Comparison of ENCODE assay signal across 8 cellular contexts in the genomic region with DNA sequence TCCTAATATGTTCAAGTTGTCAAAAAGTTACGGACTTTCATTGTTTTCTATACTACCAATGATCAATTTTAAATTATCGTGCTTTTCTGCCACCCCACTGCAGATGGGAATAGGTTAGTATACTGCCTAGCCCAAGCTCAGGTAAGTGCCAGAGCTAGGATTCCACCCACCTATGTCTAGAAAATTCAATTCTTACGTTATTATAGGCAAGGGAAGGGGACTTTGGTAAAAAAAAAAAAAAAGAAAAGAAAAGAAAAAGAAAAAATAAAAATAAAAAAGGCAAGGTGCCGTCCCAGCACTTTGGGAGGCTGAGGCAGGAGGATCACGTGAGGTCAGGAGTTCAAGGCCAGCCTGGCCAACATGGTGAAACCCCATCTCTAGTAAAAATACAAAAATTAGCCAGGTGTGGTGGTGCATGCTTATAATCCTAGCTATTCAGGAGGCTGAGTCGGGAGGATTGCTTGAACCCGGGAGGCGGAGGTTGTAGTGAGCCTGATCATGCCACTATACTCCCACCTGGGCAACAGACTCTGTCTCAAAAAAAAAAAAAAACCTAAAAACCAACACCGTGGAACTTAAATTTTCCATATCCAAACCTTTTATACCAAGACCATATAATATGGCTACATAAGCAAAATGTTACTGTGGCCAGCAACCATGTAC. TPM values are rescaled to one million over a fixed set of nuclear protein-coding genes. Genes with fewer than 3 reads are reported as not detected.
DNase-seq lines count a peak whose midpoint lies in the region; ATAC-seq and TF ChIP-seq lines count a peak whose summit lies in the region.

No MANE protein-coding gene starts in this region.

- H3K4me3 Mint-ChIP-seq in activated T-helper 1 cell treated with anti-CD3 and anti-CD28 coated beads, Interleukin-12 subunit alpha, Interleukin-12 subunit beta, Interleukin-2, Interleukin-4 antibody, amounts not matched to agents 30 ng/mL and 10 ng/mL and 1 ng/mL, durations not matched to agents 14 hours and 24 hours and 36 hours = peak overlapping the region; percentile 98

- H3K27ac ChIP-seq in SK-N-SH (ENCODE audit: low read depth in 2 of 2, low read length in 1 of 2) = no peak overlapping the region; a peak in 1 of 4 replicates
- H3K27ac ChIP-seq in iPS-18a (ENCODE audit: low read length) = peak overlapping the region; percentile 99
- H3K27ac ChIP-seq in stomach smooth muscle (ENCODE audit: low read length) = no peak overlapping the region

- 69% methylated on average over 9 of the region's 9 CpGs for WGBS in SK-N-SH (ENCODE audit: low lambda C conversion rate)

- peaks cover 44% of the 10 kb centered on the region for H3K36me3 Mint-ChIP-seq in activated T-helper 1 cell treated with anti-CD3 and anti-CD28 coated beads, Interleukin-12 subunit alpha, Interleukin-12 subunit beta, Interleukin-2, Interleukin-4 antibody, amounts not matched to agents 30 ng/mL and 10 ng/mL and 1 ng/mL, durations not matched to agents 14 hours and 24 hours and 36 hours (ENCODE audit: low read depth)

- peaks cover 39% of the 10 kb centered on the region for H3F3A ChIP-seq in SK-N-SH (replicated peaks; ENCODE audit: insufficient read depth)

- no peaks in the 10 kb centered on the region for H3K27me3 Mint-ChIP-seq in activated T-helper 1 cell treated with anti-CD3 and anti-CD28 coated beads, Interleukin-12 subunit alpha, Interleukin-12 subunit beta, Interleukin-2, Interleukin-4 antibody, amounts not matched to agents 30 ng/mL and 10 ng/mL and 1 ng/mL, durations not matched to agents 14 hours and 24 hours and 36 hours (ENCODE audit: insufficient read depth)

- TF ChIP-seq CTCF in SK-N-SH (IDR thresholded peaks at IDR 0.05) (no peak), GM10248 (IDR thresholded peaks at IDR 0.05; ENCODE audit: control extremely low read depth, extremely low read depth, low read depth, missing control alignments) (no peak)

- no peaks in the 10 kb centered on the region for H3K9me2 ChIP-seq in SK-N-SH

- peaks cover 25% of the 10 kb centered on the region for H3K79me2 ChIP-seq in SK-N-SH (ENCODE audit: insufficient read depth)

- no peak for TF ChIP-seq EP300 in SK-N-SH (IDR thresholded peaks at IDR 0.05; ENCODE audit: borderline replicate concordance in 1 of 2, low read depth in 1 of 2, low read length in 1 of 2)

- H3K36me3 ChIP-seq in SK-N-SH (replicated peaks in 1 of 2; ENCODE audit: control insufficient read depth in 1 of 2, insufficient read depth in 2 of 2, low read length in 1 of 2) (peaks cover 29 to 30% of the 10 kb centered on the region in 2 experiments), iPS-18a (ENCODE audit: control insufficient read depth, low read depth, low read length) (peaks cover 27% of the 10 kb centered on the region), stomach smooth muscle (ENCODE audit: control insufficient read depth in 2 of 2, insufficient read depth in 2 of 2, low read length in 2 of 2) (peaks cover 7 to 13% of the 10 kb centered on the region in 2 donors)

- H3K27ac Mint-ChIP-seq in activated T-helper 1 cell treated with anti-CD3 and anti-CD28 coated beads, Interleukin-12 subunit alpha, Interleukin-12 subunit beta, Interleukin-2, Interleukin-4 antibody, amounts not matched to agents 30 ng/mL and 10 ng/mL and 1 ng/mL, durations not matched to agents 14 hours and 24 hours and 36 hours = peak overlapping the region; percentile 100

- H3K27me3 ChIP-seq in SK-N-SH (ENCODE audit: insufficient read depth) = no peaks in the 10 kb centered on the region
- no peaks in the 10 kb centered on the region for H3K27me3 ChIP-seq in iPS-18a (ENCODE audit: control insufficient read depth, insufficient read depth, low read length)
- H3K27me3 ChIP-seq in stomach smooth muscle (ENCODE audit: control insufficient read depth in 1 of 2, insufficient read depth in 2 of 2, low read length in 2 of 2) = no peaks in the 10 kb centered on the region

- no peaks in the 10 kb centered on the region for H3K9me3 Mint-ChIP-seq in activated T-helper 1 cell treated with anti-CD3 and anti-CD28 coated beads, Interleukin-12 subunit alpha, Interleukin-12 subunit beta, Interleukin-2, Interleukin-4 antibody, amounts not matched to agents 30 ng/mL and 10 ng/mL and 1 ng/mL, durations not matched to agents 14 hours and 24 hours and 36 hours

- H2AFZ ChIP-seq in SK-N-SH (ENCODE audit: low read depth) = no peak overlapping the region

- CTCF ChIA-PET in SK-N-SH (lab: Yijun Ruan, JAX) = interaction anchor here (1.0 to 1.7 kb wide), 3 partner anchors 10 to 57 kb away, joined by 3 to 7 read pairs (median 4); no protein-coding TSS in a partner anchor
- CTCF ChIA-PET in GM10248 (lab: Yijun Ruan, JAX) = interaction anchor here (0.9 to 1.9 kb wide), 4 partner anchors 15 to 697 kb away, joined by 3 to 8 read pairs (median 4); no protein-coding TSS in a partner anchor

- H3K9me3 ChIP-seq in SK-N-SH (no peaks in the 10 kb centered on the region), iPS-18a (ENCODE audit: control insufficient read depth, low read depth, low read length) (no peaks in the 10 kb centered on the region), stomach smooth muscle (ENCODE audit: control insufficient read depth in 2 of 2, low read length in 2 of 2) (no peaks in the 10 kb centered on the region)

- TF ChIP-seq RAD21 in SK-N-SH (IDR thresholded peaks at IDR 0.05; ENCODE audit: low read length) = no peak

- peak overlapping the region; percentile 93 for H3K9ac ChIP-seq in SK-N-SH
- peak overlapping the region; percentile 99 for H3K9ac ChIP-seq in iPS-18a (ENCODE audit: low read length)
- H3K9ac ChIP-seq in stomach smooth muscle (ENCODE audit: low read length in 2 of 2) = no peak overlapping the region

- intact Hi-C loops in activated T-helper 1 cell treated with anti-CD3 and anti-CD28 coated beads, Interleukin-12 subunit alpha, Interleukin-12 subunit beta, Interleukin-2, Interleukin-4 antibody, amounts not matched to agents 30 ng/mL and 10 ng/mL and 1 ng/mL, durations not matched to agents 14 hours and 24 hours and 36 hours (cut with micrococcal nuclease) = loop anchor here (2.0 to 10.0 kb wide), 6 partner anchors 456 to 1884 kb away; partner anchors contain the start of genes ECT2, PRKCI, TERC and TNIK

- DNase-seq in SK-N-SH (no peak), GM10248 (ENCODE audit: extremely low spot score) (no peak)
- no peak for DNase-seq in activated T-helper 1 cell treated with anti-CD3 and anti-CD28 coated beads, Interleukin-12 subunit alpha, Interleukin-12 subunit beta, Interleukin-2, Interleukin-4 antibody, amounts not matched to agents 30 ng/mL and 10 ng/mL and 1 ng/mL, durations not matched to agents 14 hours and 24 hours and 36 hours (ENCODE audit: low spot score)
- no peak for DNase-seq in effector CD8-positive, alpha-beta T cell (lab: John Stamatoyannopoulos, UW)
- DNase-seq in stimulated activated CD4-positive, alpha-beta T cell treated with anti-CD3 and anti-CD28 coated beads, Interleukin-4, amount 100 ng/mL, for 1 hour = no peak

- peaks cover 13% of the 10 kb centered on the region for H4K20me1 ChIP-seq in SK-N-SH (ENCODE audit: insufficient read depth)

- POLR2A ChIA-PET in SK-N-SH (lab: Yijun Ruan, JAX) (interaction anchor here (1.7 kb wide), 1 partner anchor 40 kb away, joined by 17 read pairs; the partner anchor contains the start of gene EIF5A2), GM10248 (lab: Yijun Ruan, JAX) (no interaction called here)

- H3K4me1 ChIP-seq in SK-N-SH (ENCODE audit: control insufficient read depth in 1 of 2, insufficient read depth in 2 of 2, low read depth in 1 of 2, low read length in 1 of 2) (peaks cover 11 to 19% of the 10 kb centered on the region in 2 experiments; a peak in 3 of 4 replicates), iPS-18a (ENCODE audit: control insufficient read depth, low read depth, low read length) (peaks cover 5% of the 10 kb centered on the region), stomach smooth muscle (ENCODE audit: control insufficient read depth, insufficient read depth, low read length) (peaks cover 4% of the 10 kb centered on the region)

- H3K4me2 ChIP-seq in SK-N-SH = peak overlapping the region; percentile 83

- no peak for ATAC-seq in SK-N-SH treated with all-trans-retinoic acid at 6 μM for 48 hours

- H3K4me1 Mint-ChIP-seq in activated T-helper 1 cell treated with anti-CD3 and anti-CD28 coated beads, Interleukin-12 subunit alpha, Interleukin-12 subunit beta, Interleukin-2, Interleukin-4 antibody, amounts not matched to agents 30 ng/mL and 10 ng/mL and 1 ng/mL, durations not matched to agents 14 hours and 24 hours and 36 hours (ENCODE audit: low read depth) = peaks cover 29% of the 10 kb centered on the region

- H3K4me3 ChIP-seq in SK-N-SH (ENCODE audit: low read depth in 2 of 2, low read length in 1 of 2) (peak overlapping the region; percentile 73 to 81), iPS-18a (ENCODE audit: low read length) (peak overlapping the region; percentile 98), stomach smooth muscle (ENCODE audit: low read length in 2 of 2) (peak overlapping the region; percentile 95 to 100)

TF ChIP-seq in SK-N-SH, 30 proteins besides CTCF, POLR2A, EP300 and RAD21 (continues in another document):
- TF ChIP-seq ELF1 (IDR thresholded peaks at IDR 0.05) (no peak), CHD2 (IDR thresholded peaks at IDR 0.05; ENCODE audit: low read length, partially characterized antibody) (no peak)

TF ChIP-seq in SK-N-SH treated with all-trans-retinoic acid at 6 μM for 48 hours, 23 proteins besides CTCF, POLR2A, EP300 and RAD21 (continues in another document):
- no peak for TF ChIP-seq PPARA (CRISPR knock-in tag; IDR thresholded peaks at IDR 0.05; ENCODE audit: borderline replicate concordance)
- no peak for TF ChIP-seq BACH2 (CRISPR knock-in tag; IDR thresholded peaks at IDR 0.05; ENCODE audit: borderline replicate concordance)
- no peak for TF ChIP-seq ZC3H10 (CRISPR knock-in tag; IDR thresholded peaks at IDR 0.05)
- TF ChIP-seq ZFP3 (CRISPR knock-in tag; IDR thresholded peaks at IDR 0.05) = no peak
- TF ChIP-seq ISL1 (CRISPR knock-in tag; IDR thresholded peaks at IDR 0.05) = no peak

RNA-seq across cellular contexts. Expression of gene RPL22L1, which starts 1.3 kb away (rescaled TPM):
- 80.9 and 138 TPM in 2 replicates for polyA plus RNA-seq in SK-N-SH (2012; rRNA removed)
- polyA plus RNA-seq in SK-N-SH (2012; cell fraction: cytosol; rRNA removed) = 156 and 256 TPM in 2 replicates
- polyA plus RNA-seq in SK-N-SH (2012; cell fraction: nucleus; rRNA removed) = 21.1 and 39.6 TPM in 2 replicates
- 123 and 145 TPM in 2 replicates for total RNA-seq in activated T-helper 1 cell treated with anti-CD3 and anti-CD28 coated beads, Interleukin-12 subunit alpha, Interleukin-12 subunit beta, Interleukin-2, Interleukin-4 antibody, amounts not matched to agents 30 ng/mL and 10 ng/mL and 1 ng/mL, durations not matched to agents 14 hours and 24 hours and 36 hours

RNA-seq across cellular contexts. Expression of gene EIF5A2, which starts 39.7 kb away (rescaled TPM):
- 2.7 and 4.0 TPM in 2 replicates for polyA plus RNA-seq in SK-N-SH (2012; rRNA removed)
- 4.8 and 4.9 TPM in 2 replicates for polyA plus RNA-seq in SK-N-SH (2012; cell fraction: cytosol; rRNA removed)
- polyA plus RNA-seq in SK-N-SH (2012; cell fraction: nucleus; rRNA removed) = 1.9 and 2.5 TPM in 2 replicates
- total RNA-seq in activated T-helper 1 cell treated with anti-CD3 and anti-CD28 coated beads, Interleukin-12 subunit alpha, Interleukin-12 subunit beta, Interleukin-2, Interleukin-4 antibody, amounts not matched to agents 30 ng/mL and 10 ng/mL and 1 ng/mL, durations not matched to agents 14 hours and 24 hours and 36 hours = 8.1 and 10.5 TPM in 2 replicates

Comparison
In these comparisons a context has a peak if more than half of its experiments do, and no peak if none do; other contexts are left out.
1. H3K9ac ChIP-seq: peak in SK-N-SH (single experiment) and iPS-18a (single experiment); none in stomach smooth muscle (0 of 2).
2. Peak in every context shown above with its lines, with median percentiles within 50 percentile points of each other: H3K4me3 ChIP-seq.